Comparison of ENCODE assay signal across 14 cellular contexts in the genomic region with DNA sequence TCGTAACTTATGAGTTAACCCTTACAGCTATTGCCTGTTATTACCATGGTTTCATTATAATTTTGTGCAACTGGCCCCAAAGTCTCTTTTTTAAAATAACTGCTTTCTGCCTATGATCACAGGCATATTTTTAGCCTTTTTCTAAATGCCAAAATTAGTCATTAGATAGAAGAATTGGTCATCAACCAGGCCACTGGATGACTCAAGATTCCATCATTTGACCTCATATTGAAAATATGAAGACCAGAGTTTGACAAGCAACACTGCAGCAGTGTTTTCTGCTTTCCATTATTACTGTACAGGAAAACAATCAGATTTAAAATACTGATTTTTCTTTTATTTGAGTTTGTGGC. TPM values are rescaled to one million over a fixed set of nuclear protein-coding genes. Genes with fewer than 3 reads are reported as not detected.
DNase-seq lines count a peak whose midpoint lies in the region; ATAC-seq, FAIRE-seq and TF ChIP-seq lines count a peak whose summit lies in the region.
"Had no signal": no experiment of that assay in that cellular context is flagged by ENCODE, and none has a peak within 500 bp of the region (broad histone marks: within the 10 kb centered on the region; RNA-seq: fewer than 3 reads in every experiment).

No MANE protein-coding gene starts in this region.

- no peak for FAIRE-seq in small intestine (lab: Jason Lieb, UNC)

- ATAC-seq in SK-N-SH treated with all-trans-retinoic acid at 6 μM for 48 hours (peak; percentile 75), GM19397 (IDR thresholded peaks at IDR 0.05; ENCODE audit: unreplicated experiment) (no peak)

- H3K9me3 ChIP-seq in GM23248 (ENCODE audit: low read depth) (no peaks in the 10 kb centered on the region), uterus (no peaks in the 10 kb centered on the region), small intestine (ENCODE audit: control insufficient read depth, low read depth) (no peaks in the 10 kb centered on the region)
- H3K9me3 ChIP-seq: HAP-1 had no signal

- H3K4me2 ChIP-seq in GM23248 (ENCODE audit: unreplicated experiment) = peak overlapping the region; percentile 82

- peaks cover 47% of the 10 kb centered on the region for H3K4me1 ChIP-seq in GM23248 (ENCODE audit: insufficient read depth)
- no peaks in the 10 kb centered on the region for H3K4me1 ChIP-seq in uterus
- H3K4me1 ChIP-seq in small intestine (ENCODE audit: control insufficient read depth in 2 of 2, insufficient read depth in 1 of 2, low read depth in 1 of 2, low read length in 1 of 2) = no peaks in the 10 kb centered on the region

- in situ Hi-C loops in ACHN (cut with HindIII; ENCODE audit: low pct_ligation_motif_present, low pct_unique_long_range_greater_than_20kb, low sequenced_read_pairs) (no loop called here), GM23248 (cut with MboI) (no loop called here)

- H3K27ac ChIP-seq in GM23248 = peak overlapping the region; percentile 75
- no peak overlapping the region for H3K27ac ChIP-seq in uterus
- no peak overlapping the region for H3K27ac ChIP-seq in small intestine (ENCODE audit: low read depth in 1 of 2, low read length in 1 of 2)
- H3K27ac ChIP-seq: C4-2B had no signal

- TF ChIP-seq POLR2A in uterus (IDR thresholded peaks at IDR 0.05) = no peak

- H3K36me3 ChIP-seq in GM23248 (ENCODE audit: low read depth) (no peaks in the 10 kb centered on the region), uterus (no peaks in the 10 kb centered on the region), small intestine (ENCODE audit: control insufficient read depth in 2 of 2, insufficient read depth in 2 of 2, low read length in 2 of 2) (no peaks in the 10 kb centered on the region)
- H3K36me3 ChIP-seq: HAP-1 had no signal

- peak overlapping the region; percentile 22 for H3K9ac ChIP-seq in GM23248

- WGBS in GM23248 (ENCODE audit: low coverage in 1 of 2, low lambda C conversion rate in 2 of 2, missing lambda C conversion rate in 2 of 2), 2 experiments = 0% methylated on average over 1 of the region's 1 CpG
- 72 to 88% (median 73%) methylated on average over 1 of the region's 1 CpG for WGBS in small intestine, 3 donors

- H3K27me3 ChIP-seq in GM23248 (replicated peaks; ENCODE audit: insufficient read depth) = no peaks in the 10 kb centered on the region
- H3K27me3 ChIP-seq in uterus = no peaks in the 10 kb centered on the region
- no peaks in the 10 kb centered on the region for H3K27me3 ChIP-seq in small intestine (ENCODE audit: control insufficient read depth in 2 of 2, insufficient read depth in 2 of 2, low read length in 2 of 2)

- no peak for TF ChIP-seq CTCF in foreskin fibroblast (IDR thresholded peaks at IDR 0.05; ENCODE audit: low read depth, low read length)
- no peak for TF ChIP-seq CTCF in uterus (IDR thresholded peaks at IDR 0.05)

- H3F3A ChIP-seq in GM23248 (ENCODE audit: insufficient read depth) = peaks cover 32% of the 10 kb centered on the region

- H3K79me2 ChIP-seq in GM23248 (ENCODE audit: insufficient read depth) = no peaks in the 10 kb centered on the region

- intact Hi-C loops in uterus (cut with DNase I; ENCODE audit: low total_unique reads) = no loop called here

- DNase-seq in ACHN (peak; percentile 32), GM23248 (peak; percentile 95), foreskin fibroblast (peak; percentile 80 to 91), uterus (no peak), NCI-H2107 (lab: John Stamatoyannopoulos, UW) (no peak), small intestine (no peak)
- DNase-seq: activated T-cell treated with anti-CD3 and anti-CD28 coated beads, Interleukin-2, amount 50 U/mL, for 48 hours; effector CD4-positive, alpha-beta T cell; KG1; NCI-H510A treated with DMSO at 0.1 percent for 48 hours had no signal

- no peak overlapping the region for H2AFZ ChIP-seq in GM23248

- H3K4me3 ChIP-seq in GM23248 (peak overlapping the region; percentile 51), foreskin fibroblast (ENCODE audit: low read depth in 1 of 2, low read length in 2 of 2) (no peak overlapping the region), uterus (no peak overlapping the region), small intestine (ENCODE audit: low read depth in 1 of 2, low read length in 2 of 2) (no peak overlapping the region)
- H3K4me3 ChIP-seq: HAP-1 had no signal

- H4K20me1 ChIP-seq in GM23248 (ENCODE audit: insufficient read depth) = no peaks in the 10 kb centered on the region

- H3K9me2 ChIP-seq in GM23248 (ENCODE audit: insufficient read depth) = no peaks in the 10 kb centered on the region

TF ChIP-seq in SK-N-SH treated with all-trans-retinoic acid at 6 μM for 48 hours, 23 proteins besides CTCF, POLR2A, EP300 and RAD21:
- TF ChIP-seq CSRNP3 (CRISPR knock-in tag; IDR thresholded peaks at IDR 0.05) = no peak
TF ChIP-seq in SK-N-SH treated with all-trans-retinoic acid at 6 μM for 48 hours: peak in this region for 0.

RNA-seq across cellular contexts. Expression of gene OTOGL, which starts 54.7 kb away (rescaled TPM):
- total RNA-seq in GM23248 (2014; rRNA removed; shearing (Covaris generic)) = under 0.01 and 1.3 TPM in 2 replicates
- polyA plus RNA-seq in GM23248 (2016; fragmentation: Nextera tagmentation; extraction: Ambion mirVana) = 0.06 and 0.09 TPM in 2 replicates
- 1 to 10 TPM in 2 of 4 donors, under 1 TPM in 2; 0.26 to 1.8 (median 1.2) TPM for total RNA-seq in uterus
- under 1 TPM in 1 of 3 donors, not detected in 2; 0.09 TPM for polyA plus RNA-seq in small intestine

Comparison
In these comparisons a context has a peak if more than half of its experiments do, and no peak if none do; other contexts are left out.
1. DNase-seq: peak in ACHN (single experiment), GM23248 (single experiment) and foreskin fibroblast (2 of 2); none in uterus (0 of 2), NCI-H2107 (single experiment) and small intestine (single experiment).